ENCODE assay signal across 11 cellular contexts in the genomic region with DNA sequence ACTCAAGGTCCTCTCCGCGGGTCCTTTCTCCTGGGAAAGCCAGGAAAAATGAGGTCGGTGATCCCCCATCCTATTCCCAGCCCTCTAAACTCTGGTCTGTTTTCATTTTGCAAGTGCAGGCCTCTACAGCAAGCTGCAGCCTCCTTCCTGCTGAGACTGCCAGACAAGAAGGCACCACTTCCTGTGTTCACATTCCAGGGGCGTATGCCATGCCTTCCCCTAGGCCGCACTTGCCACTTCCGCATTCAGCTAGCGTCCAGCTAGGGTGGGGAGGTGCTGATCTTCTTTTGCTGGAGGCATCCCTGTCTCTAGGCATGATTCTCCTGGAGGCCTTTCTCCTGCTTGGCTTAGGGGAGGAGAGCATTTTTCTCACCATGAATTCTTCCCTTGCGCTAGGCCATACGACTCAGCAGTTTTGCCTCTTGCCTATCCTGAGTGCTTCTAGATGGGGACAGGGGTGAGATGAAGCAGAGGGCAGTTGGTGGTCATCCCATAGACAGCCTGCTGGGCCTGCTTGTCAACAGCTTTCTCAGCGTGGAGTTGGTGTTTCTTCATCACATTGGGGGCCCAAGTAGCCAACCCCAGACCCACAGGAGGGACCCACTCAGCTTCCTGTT.
DNase-seq lines count a peak whose midpoint lies in the region; ATAC-seq and TF ChIP-seq lines count a peak whose summit lies in the region.
"Had no signal": no experiment of that assay in that cellular context is flagged by ENCODE, and none has a peak within 500 bp of the region (broad histone marks: within the 10 kb centered on the region; RNA-seq: fewer than 3 reads in every experiment).

No MANE protein-coding gene starts in this region.

- H3K27me3 Mint-ChIP-seq in CD4-positive, alpha-beta T cell = no peaks in the 10 kb centered on the region

- no peak overlapping the region for H2BK15ac ChIP-seq in mesendoderm (replicated peaks; ENCODE audit: low read depth)

- no peaks in the 10 kb centered on the region for H3K9me3 Mint-ChIP-seq in CD4-positive, alpha-beta T cell

- H2BK120ac ChIP-seq in mesendoderm (ENCODE audit: low read depth, low read length) = peak overlapping the region; percentile 56

- DNase-seq in CD4-positive, alpha-beta T cell = no peak
- DNase-seq in Kasumi-1 (lab: John Stamatoyannopoulos, UW) (peak; percentile 96 to 98), brain microvascular endothelial cell (peak; percentile 4), mesendoderm (peak; percentile 98), RKO (ENCODE audit: low spot score) (no peak), AG20443 (ENCODE audit: low spot score) (no peak), GM20000 (ENCODE audit: low spot score) (no peak)
- DNase-seq: hippocampal formation had no signal

- no peak overlapping the region for H3K4me2 ChIP-seq in mesendoderm (ENCODE audit: low read length)

- no peaks in the 10 kb centered on the region for H3K27me3 ChIP-seq in CD4-positive, alpha-beta T cell (ENCODE audit: control insufficient read depth, insufficient read depth, low read length)
- H3K27me3 ChIP-seq in brain microvascular endothelial cell (replicated peaks) (peaks cover 10% of the 10 kb centered on the region), mesendoderm (ENCODE audit: insufficient read depth, low read length, poor library complexity) (no peaks in the 10 kb centered on the region)

- POLR2A ChIA-PET in CD4-positive, alpha-beta T cell (lab: Charles Lee) = interaction anchor here (1.2 kb wide), 1 partner anchor 60 kb away, joined by 4 read pairs; no protein-coding TSS in a partner anchor

- H3K36me3 ChIP-seq in brain microvascular endothelial cell (replicated peaks) (no peaks in the 10 kb centered on the region), mesendoderm (ENCODE audit: control insufficient read depth, insufficient read depth, low read length) (no peaks in the 10 kb centered on the region)
- H3K36me3 ChIP-seq: prostate gland had no signal

- no peak overlapping the region for H4K5ac ChIP-seq in mesendoderm (ENCODE audit: low read length)

- peak overlapping the region; percentile 75 for H3K56ac ChIP-seq in mesendoderm (ENCODE audit: low read length)

- no peaks in the 10 kb centered on the region for H3K79me1 ChIP-seq in mesendoderm (ENCODE audit: low read length)

- peak overlapping the region; percentile 40 for H3K4ac ChIP-seq in mesendoderm (ENCODE audit: low read depth, low read length)

- no peaks in the 10 kb centered on the region for H3K36me3 Mint-ChIP-seq in CD4-positive, alpha-beta T cell (ENCODE audit: low read depth)

- H3K23ac ChIP-seq in mesendoderm (ENCODE audit: low read length) = no peak overlapping the region

- H3K9me3 ChIP-seq in CD4-positive, alpha-beta T cell (ENCODE audit: control insufficient read depth, low read length) = no peaks in the 10 kb centered on the region
- H3K9me3 ChIP-seq: prostate gland had no signal

- no peak overlapping the region for H4K8ac ChIP-seq in mesendoderm (ENCODE audit: low read depth, low read length)

- H3K9ac ChIP-seq in mesendoderm (ENCODE audit: low read length) = no peak overlapping the region

- CTCF ChIA-PET in CD4-positive, alpha-beta T cell (lab: Charles Lee) = no interaction called here

- H3K18ac ChIP-seq in mesendoderm (ENCODE audit: low read length) = peak overlapping the region; percentile 12

- peaks cover 23% of the 10 kb centered on the region for H3K4me1 ChIP-seq in mesendoderm (ENCODE audit: control insufficient read depth, low read depth, low read length)
- H3K4me1 ChIP-seq: prostate gland had no signal

- peak overlapping the region; percentile 66 for H3K27ac Mint-ChIP-seq in CD4-positive, alpha-beta T cell

- WGBS in mesendoderm (ENCODE audit: extremely low coverage, insufficient coverage, low lambda C conversion rate) = no CpG with 5 or more reads among the region's 10 CpGs

- peak overlapping the region; percentile 75 for H2AK5ac ChIP-seq in mesendoderm (ENCODE audit: low read length)

- no peak overlapping the region for H3K27ac ChIP-seq in CD4-positive, alpha-beta T cell (ENCODE audit: low read depth, low read length)
- H3K27ac ChIP-seq in brain microvascular endothelial cell (no peak overlapping the region), mesendoderm (ENCODE audit: low read depth, low read length) (peak overlapping the region; percentile 59)
- H3K27ac ChIP-seq: prostate gland had no signal

- no peak for ATAC-seq in CD4-positive, alpha-beta T cell (ENCODE audit: poor library complexity)
- no peak for ATAC-seq in GM21717 (IDR thresholded peaks at IDR 0.05; ENCODE audit: unreplicated experiment)
- ATAC-seq: HCT116 had no signal

- intact Hi-C loops in CD4-positive, alpha-beta T cell (cut with DNase I, micrococcal nuclease) = no loop called here

- peak overlapping the region; percentile 92 for H2BK5ac ChIP-seq in mesendoderm (ENCODE audit: low read length)

- H3K4me1 Mint-ChIP-seq in CD4-positive, alpha-beta T cell (ENCODE audit: low read depth) = peaks cover 20% of the 10 kb centered on the region

- in situ Hi-C loops in brain microvascular endothelial cell (cut with HindIII; ENCODE audit: low pct_ligation_motif_present, low sequenced_read_pairs) = no loop called here

- H3K4me3 Mint-ChIP-seq in CD4-positive, alpha-beta T cell = no peak overlapping the region

- H3K4me3 ChIP-seq in brain microvascular endothelial cell (ENCODE audit: low read depth, low read length) (no peak overlapping the region), mesendoderm (ENCODE audit: low read length) (no peak overlapping the region)
- H3K4me3 ChIP-seq: prostate gland had no signal

- TF ChIP-seq CTCF in CD4-positive, alpha-beta T cell (IDR thresholded peaks at IDR 0.05) = no peak
- no peak for TF ChIP-seq CTCF in brain microvascular endothelial cell (IDR thresholded peaks at IDR 0.05; ENCODE audit: low read depth, low read length, missing control alignments)
- TF ChIP-seq CTCF in GM20000 (IDR thresholded peaks at IDR 0.05; ENCODE audit: extremely low read depth, missing control alignments) = no peak

- H3K79me2 ChIP-seq in mesendoderm (ENCODE audit: control insufficient read depth, insufficient read depth, low read length) = no peaks in the 10 kb centered on the region

Comparison
In these comparisons a context has a peak if more than half of its experiments do, and no peak if none do; other contexts are left out.
1. DNase-seq: peak in Kasumi-1 (2 of 2), brain microvascular endothelial cell (single experiment) and mesendoderm (single experiment); none in CD4-positive, alpha-beta T cell (0 of 10), RKO (single experiment), AG20443 (single experiment) and GM20000 (single experiment).